7 cellular contexts compared by ENCODE assay signal in genomic region chr16:4182581-4183257, GRCh38. TPM values are rescaled to one million over a fixed set of nuclear protein-coding genes. Genes with fewer than 3 reads are reported as not detected.
A peak's percentile ranks its signal among the peaks of the same experiment; 100 is the strongest.
DNase-seq lines count a peak whose midpoint lies in the region; ATAC-seq and TF ChIP-seq lines count a peak whose summit lies in the region.

No MANE protein-coding gene starts in this region.

- no peaks in the 10 kb centered on the region for H3K27me3 ChIP-seq in gastroesophageal sphincter

- ATAC-seq in GM18909 (IDR thresholded peaks at IDR 0.05; ENCODE audit: poor library complexity, unreplicated experiment) (peak; percentile 15), HG03025 (IDR thresholded peaks at IDR 0.05; ENCODE audit: low FRiP score, unreplicated experiment) (peak; percentile 15), gastroesophageal sphincter (no peak)

- peak overlapping the region; percentile 72 for H3K4me3 Mint-ChIP-seq in T-helper 1 cell treated with Interleukin-12 subunit alpha and Interleukin-12 subunit beta and Interleukin-4 antibody, amounts not matched to agents 30 μg/mL and 1 μg/mL, for 36 hours

- H3K27ac Mint-ChIP-seq in T-helper 1 cell treated with Interleukin-12 subunit alpha and Interleukin-12 subunit beta and Interleukin-4 antibody, amounts not matched to agents 30 μg/mL and 1 μg/mL, for 36 hours, result peak overlapping the region; percentile 59

- no peaks in the 10 kb centered on the region for H3K9me3 Mint-ChIP-seq in T-helper 1 cell treated with Interleukin-12 subunit alpha and Interleukin-12 subunit beta and Interleukin-4 antibody, amounts not matched to agents 30 μg/mL and 1 μg/mL, for 36 hours

- H3K36me3 ChIP-seq in gastroesophageal sphincter, result no peaks in the 10 kb centered on the region

- DNase-seq in NCI-H345 treated with DMSO at 0.1 percent for 48 hours (lab: John Stamatoyannopoulos, UW; ENCODE audit: unreplicated experiment) (no peak), mucosa of gallbladder (ENCODE audit: low spot score) (no peak)

- H3K4me3 ChIP-seq in gastroesophageal sphincter, result peak overlapping the region; percentile 59 to 64
- H3K4me3 ChIP-seq in skin epidermis, result peak overlapping the region; percentile 51 to 91 (median 54)

- H3K27ac ChIP-seq in gastroesophageal sphincter (peak overlapping the region; percentile 87 to 95 (median 92)), skin epidermis (peak overlapping the region; percentile 88 to 100 (median 96))

- no peak for TF ChIP-seq CTCF in gastroesophageal sphincter (IDR thresholded peaks at IDR 0.05)

- TF ChIP-seq POLR2A in gastroesophageal sphincter (IDR thresholded peaks at IDR 0.05), result no peak

- peaks cover 12% of the 10 kb centered on the region for H3K27me3 Mint-ChIP-seq in T-helper 1 cell treated with Interleukin-12 subunit alpha and Interleukin-12 subunit beta and Interleukin-4 antibody, amounts not matched to agents 30 μg/mL and 1 μg/mL, for 36 hours (ENCODE audit: low read depth)

- H3K4me1 Mint-ChIP-seq in T-helper 1 cell treated with Interleukin-12 subunit alpha and Interleukin-12 subunit beta and Interleukin-4 antibody, amounts not matched to agents 30 μg/mL and 1 μg/mL, for 36 hours (ENCODE audit: low read depth), result peaks cover 6% of the 10 kb centered on the region

- WGBS in gastroesophageal sphincter (ENCODE audit: low coverage in 1 of 2), 2 donors, result 20 to 83% methylated on average over 2 to 14 of the region's 24 CpGs

- H3K4me1 ChIP-seq in gastroesophageal sphincter, result peaks cover 0 to 13% (median 4%) of the 10 kb centered on the region in 3 donors

- no peaks in the 10 kb centered on the region for H3K36me3 Mint-ChIP-seq in T-helper 1 cell treated with Interleukin-12 subunit alpha and Interleukin-12 subunit beta and Interleukin-4 antibody, amounts not matched to agents 30 μg/mL and 1 μg/mL, for 36 hours (ENCODE audit: low read depth)

- no peak for TF ChIP-seq EP300 in gastroesophageal sphincter (IDR thresholded peaks at IDR 0.05)

- no peaks in the 10 kb centered on the region for H3K9me3 ChIP-seq in gastroesophageal sphincter

RNA-seq across cellular contexts. Expression of gene SRL, which starts 59.2 kb away (rescaled TPM):
- total RNA-seq in gastroesophageal sphincter (1 to 10 TPM; 1.2 to 3.4 (median 2.4) TPM), mucosa of gallbladder (1.4 TPM)
